8 cellular contexts compared by ENCODE assay signal in genomic region chr1:39196244-39197215, GRCh38. TPM values are rescaled to one million over a fixed set of nuclear protein-coding genes. Genes with fewer than 3 reads are reported as not detected.
DNase-seq lines count a peak whose midpoint lies in the region; TF ChIP-seq lines count a peak whose summit lies in the region.

No MANE protein-coding gene starts in this region.

- H3K4me1 ChIP-seq in OCI-LY1 (ENCODE audit: insufficient read depth, low read length, severe bottlenecking) (peaks cover 33% of the 10 kb centered on the region), tibial artery (peaks cover 9 to 60% (median 47%) of the 10 kb centered on the region in 4 donors)

- peak overlapping the region; percentile 16 for H3K4me3 ChIP-seq in OCI-LY1 (ENCODE audit: low read depth, low read length, poor library complexity, severe bottlenecking)
- no peak overlapping the region for H3K4me3 ChIP-seq in tibial artery

- H3K36me3 Mint-ChIP-seq in immature natural killer cell: no peaks in the 10 kb centered on the region

- intact Hi-C loops in tibial artery (cut with DNase I; ENCODE audit: low total_unique reads): loop anchor here (10.0 kb wide), 2 partner anchors 62 to 208 kb away; no protein-coding TSS in a partner anchor

- TF ChIP-seq CTCF in OCI-LY1 (IDR thresholded peaks at IDR 0.05; ENCODE audit: low read length) (no peak), tibial artery (IDR thresholded peaks at IDR 0.05) (no peak)

- H3K27ac Mint-ChIP-seq in immature natural killer cell: peak overlapping the region; percentile 78 to 96 (median 92)

- H3K27ac ChIP-seq in OCI-LY1 (ENCODE audit: low read depth, low read length, poor library complexity, severe bottlenecking) (peak overlapping the region; percentile 74), tibial artery (peak overlapping the region; percentile 79 to 83)

- peak overlapping the region; percentile 55 for H3K4me2 ChIP-seq in OCI-LY1 (ENCODE audit: low read length)

- no peaks in the 10 kb centered on the region for H3K9me3 ChIP-seq in OCI-LY1 (ENCODE audit: low read length)
- no peaks in the 10 kb centered on the region for H3K9me3 ChIP-seq in tibial artery

- H3K4me3 Mint-ChIP-seq in immature natural killer cell: peak overlapping the region; percentile 55 to 79 (median 76)

- H3K9me3 Mint-ChIP-seq in immature natural killer cell: no peaks in the 10 kb centered on the region

- H3K4me1 Mint-ChIP-seq in immature natural killer cell: peaks cover 71 to 75% of the 10 kb centered on the region in 2 donors

- H3K36me3 ChIP-seq in OCI-LY1 (ENCODE audit: insufficient read depth, low read length): no peaks in the 10 kb centered on the region
- no peaks in the 10 kb centered on the region for H3K36me3 ChIP-seq in tibial artery

- peak overlapping the region; percentile 72 for H2AFZ ChIP-seq in OCI-LY1 (ENCODE audit: low read length)

- no peaks in the 10 kb centered on the region for H4K20me1 ChIP-seq in OCI-LY1 (ENCODE audit: insufficient read depth, low read length)

- H3K9me2 ChIP-seq in OCI-LY1 (ENCODE audit: low read depth, low read length): no peaks in the 10 kb centered on the region

- H3K79me2 ChIP-seq in OCI-LY1 (ENCODE audit: insufficient read depth, low read length): no peaks in the 10 kb centered on the region

- no peaks in the 10 kb centered on the region for H3F3A ChIP-seq in OCI-LY1 (ENCODE audit: insufficient read depth, low read length)

- H3K27me3 Mint-ChIP-seq in immature natural killer cell (ENCODE audit: low read depth in 3 of 3): peaks cover 0 to 11% (median 2%) of the 10 kb centered on the region in 3 donors

- H3K9ac ChIP-seq in OCI-LY1 (ENCODE audit: low read length): peak overlapping the region; percentile 52; the same call in 1 of the 2 replicates

- DNase-seq in activated CD8-positive, alpha-beta memory T cell treated with anti-CD3 and anti-CD28 coated beads for 24 hours: peak; percentile 69
- no peak for DNase-seq in activated CD8-positive, alpha-beta memory T cell treated with anti-CD3 and anti-CD28 coated beads, Interleukin-2, amount 50 U/mL, for 48 hours
- DNase-seq in activated T-helper 1 cell treated with Interleukin-2 at 50 U/mL for 16 hours (ENCODE audit: low read depth) (peak; percentile 37), immature natural killer cell (peak; percentile 67 to 75 (median 72)), tibial artery (no peak), ACHN (no peak), OCI-M2 (lab: John Stamatoyannopoulos, UW; ENCODE audit: unreplicated experiment) (no peak)

- H3K27me3 ChIP-seq in OCI-LY1 (ENCODE audit: insufficient read depth, low read length) (no peaks in the 10 kb centered on the region), tibial artery (no peaks in the 10 kb centered on the region)

- in situ Hi-C loops in ACHN (cut with HindIII; ENCODE audit: low pct_ligation_motif_present, low pct_unique_long_range_greater_than_20kb, low sequenced_read_pairs): no loop called here

RNA-seq across cellular contexts. Expression of gene MACF1, which starts 8.0 kb away (rescaled TPM):
- 100 to 1,000 TPM in 1 of 3 donors, 10 to 100 TPM in 2; 12.7 to 152 (median 12.9) TPM for polyA plus RNA-seq in immature natural killer cell

Comparison
In these comparisons a context has a peak if more than half of its experiments do, and no peak if none do; other contexts are left out.
1. DNase-seq: peak in activated CD8-positive, alpha-beta memory T cell treated with anti-CD3 and anti-CD28 coated beads for 24 hours (single experiment), activated T-helper 1 cell treated with Interleukin-2 at 50 U/mL for 16 hours (single experiment) and immature natural killer cell (3 of 3); none in activated CD8-positive, alpha-beta memory T cell treated with anti-CD3 and anti-CD28 coated beads, Interleukin-2, amount 50 U/mL, for 48 hours (single experiment), tibial artery (0 of 2), ACHN (single experiment) and OCI-M2 (single experiment).